9 cellular contexts compared by ENCODE assay signal in the genomic region with DNA sequence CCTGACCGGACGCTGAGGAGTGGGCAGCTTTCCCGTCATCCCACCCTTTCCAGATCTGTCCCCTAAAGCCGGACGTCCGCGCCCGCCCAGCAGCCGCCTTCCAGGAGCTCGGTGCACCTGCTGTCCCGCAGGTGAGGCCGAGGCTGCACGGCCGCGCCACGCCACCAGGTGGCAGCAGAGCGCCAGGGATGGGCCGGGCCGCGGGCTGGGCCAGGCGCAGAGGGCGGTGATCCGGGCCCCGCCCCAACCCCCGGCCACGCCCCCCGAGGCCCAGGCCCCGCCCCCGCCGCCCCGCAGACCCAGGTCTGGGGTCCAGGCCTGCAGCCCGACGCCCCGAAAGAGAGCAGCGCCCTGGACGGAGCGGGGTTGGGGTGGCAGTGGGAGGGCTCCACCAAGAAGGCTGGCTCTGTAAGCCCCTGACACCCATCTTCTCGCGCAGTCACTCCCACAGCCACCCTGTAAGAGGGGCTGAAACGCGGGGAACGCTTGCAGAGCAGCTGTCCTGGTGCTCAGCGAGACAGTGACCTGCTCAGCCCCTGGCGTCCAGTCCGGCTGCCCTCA. TPM values are rescaled to one million over a fixed set of nuclear protein-coding genes. Genes with fewer than 3 reads are reported as not detected.
A peak's percentile ranks its signal among the peaks of the same experiment; 100 is the strongest.
DNase-seq lines count a peak whose midpoint lies in the region; ATAC-seq and TF ChIP-seq lines count a peak whose summit lies in the region.
"Had no signal": no experiment of that assay in that cellular context is flagged by ENCODE, and none has a peak within 500 bp of the region (broad histone marks: within the 10 kb centered on the region; RNA-seq: fewer than 3 reads in every experiment).

No MANE protein-coding gene starts in this region.

- no peaks in the 10 kb centered on the region for H3K79me2 ChIP-seq in GM23248 (ENCODE audit: insufficient read depth)

- no peaks in the 10 kb centered on the region for H4K20me1 ChIP-seq in GM23248 (ENCODE audit: insufficient read depth)

- in situ Hi-C loops in GM23248 (cut with MboI): loop anchor here (5.0 kb wide), 1 partner anchor 445 kb away; no protein-coding TSS in a partner anchor

- ATAC-seq in omental fat pad (ENCODE audit: low FRiP score): peak; percentile 82
- no peak for ATAC-seq in HG03025 (IDR thresholded peaks at IDR 0.05; ENCODE audit: low FRiP score, unreplicated experiment)

- no peaks in the 10 kb centered on the region for H3K9me2 ChIP-seq in GM23248 (ENCODE audit: insufficient read depth)

- intact Hi-C loops in testis (cut with DNase I; ENCODE audit: low total_unique reads): no loop called here

- H3K4me2 ChIP-seq in GM23248 (ENCODE audit: unreplicated experiment): no peak overlapping the region

- H3K9ac ChIP-seq in GM23248 (no peak overlapping the region), NT2/D1 (ENCODE audit: insufficient read length, low read depth) (no peak overlapping the region)

- H3K27ac ChIP-seq in GM23248: no peak overlapping the region
- H3K27ac ChIP-seq in testis: no peak overlapping the region

- no peak for TF ChIP-seq POLR2A in testis (IDR thresholded peaks at IDR 0.05)

- H3K4me1 ChIP-seq in GM23248 (ENCODE audit: insufficient read depth) (no peaks in the 10 kb centered on the region), NT2/D1 (ENCODE audit: insufficient read depth, insufficient read length) (peaks cover 5% of the 10 kb centered on the region), testis (no peaks in the 10 kb centered on the region)

- TF ChIP-seq CTCF in fibroblast of the aortic adventitia (IDR thresholded peaks at IDR 0.05; ENCODE audit: insufficient read depth, low read length) (peak; percentile 66), omental fat pad (IDR thresholded peaks at IDR 0.05) (peak in 2 of 3 donors; percentile 75 to 85), testis (IDR thresholded peaks at IDR 0.05) (peak; percentile 81 to 97 (median 90))

- no peak overlapping the region for H2AFZ ChIP-seq in GM23248

- no peaks in the 10 kb centered on the region for H3F3A ChIP-seq in GM23248 (ENCODE audit: insufficient read depth)

- DNase-seq in COLO829 (ENCODE audit: low spot score) (peak; percentile 73), GM23248 (peak; percentile 66), NT2/D1 (ENCODE audit: low read depth, low spot score) (peak; percentile 50), fibroblast of the aortic adventitia (ENCODE audit: low read depth) (peak; percentile 17), omental fat pad (ENCODE audit: low spot score) (peak; percentile 86), testis (peak; percentile 84)
- peak; percentile 93 for DNase-seq in activated T-cell treated with anti-CD3 and anti-CD28 coated beads, Interleukin-2, amount 50 U/mL, for 48 hours

- H3K9me3 ChIP-seq in GM23248 (ENCODE audit: low read depth): no peaks in the 10 kb centered on the region
- peaks cover 4% of the 10 kb centered on the region; the same call in 1 of the 2 replicates for H3K9me3 ChIP-seq in NT2/D1 (ENCODE audit: insufficient read depth, low read length)
- no peaks in the 10 kb centered on the region for H3K9me3 ChIP-seq in testis

- H3K27me3 ChIP-seq in GM23248 (replicated peaks; ENCODE audit: insufficient read depth): peaks cover 46% of the 10 kb centered on the region
- peaks cover 16% of the 10 kb centered on the region for H3K27me3 ChIP-seq in NT2/D1 (ENCODE audit: insufficient read depth, insufficient read length)
- H3K27me3 ChIP-seq in testis: no peaks in the 10 kb centered on the region

- H3K4me3 ChIP-seq in GM23248 (no peak overlapping the region), NT2/D1 (ENCODE audit: insufficient read length, low read depth) (no peak overlapping the region), fibroblast of the aortic adventitia (ENCODE audit: low read depth, low read length) (no peak overlapping the region), testis (peak overlapping the region in 1 of 2 donors; percentile 36)

- 14 to 17% methylated on average over 31 to 36 of the region's 45 CpGs for WGBS in GM23248 (ENCODE audit: low coverage in 1 of 2, low lambda C conversion rate in 2 of 2, missing lambda C conversion rate in 2 of 2), 2 experiments
- 8 to 12% methylated on average over 5 to 28 of the region's 45 CpGs for WGBS in testis, 2 donors

- H3K36me3 ChIP-seq in GM23248 (ENCODE audit: low read depth): no peaks in the 10 kb centered on the region
- no peaks in the 10 kb centered on the region for H3K36me3 ChIP-seq in NT2/D1 (ENCODE audit: insufficient read depth, insufficient read length, low read length)
- H3K36me3 ChIP-seq in testis (ENCODE audit: low read depth, missing control alignments): no peaks in the 10 kb centered on the region

RNA-seq across cellular contexts. Expression of gene FOXL3, which starts 32.2 kb away (rescaled TPM):
- total RNA-seq in GM23248 (2014; rRNA removed; shearing (Covaris generic)): not detected in 2 replicates
- polyA plus RNA-seq in GM23248 (2016; fragmentation: Nextera tagmentation; extraction: Ambion mirVana) (not detected in 2 replicates), testis (ENCODE audit: insufficient read depth, low read depth, low replicate concordance) (37.7 TPM)
- total RNA-seq in fibroblast of the aortic adventitia (ENCODE audit: low replicate concordance) (not detected in 2 replicates), omental fat pad (not detected), testis (10 to 100 TPM in 1 of 2 donors, 1 to 10 TPM in 1; 4.5 to 14.5 TPM)
- total RNA-seq: T-helper 2 cell treated with Interferon-gamma antibody and Interleukin-4, amounts not matched to agents 100 ng/mL and 5 ng/mL, for 36 hours had no signal

Comparison
In these comparisons a context has a peak if more than half of its experiments do, and no peak if none do; other contexts are left out.
1. DNase-seq: peak in every context shown above with its lines; median percentile 93 in activated T-cell treated with anti-CD3 and anti-CD28 coated beads, Interleukin-2, amount 50 U/mL, for 48 hours; 86 in omental fat pad; 84 in testis; 73 in COLO829; 66 in GM23248; 50 in NT2/D1; 17 in fibroblast of the aortic adventitia.